Comparison of ENCODE assay signal across 8 cellular contexts in the genomic region with DNA sequence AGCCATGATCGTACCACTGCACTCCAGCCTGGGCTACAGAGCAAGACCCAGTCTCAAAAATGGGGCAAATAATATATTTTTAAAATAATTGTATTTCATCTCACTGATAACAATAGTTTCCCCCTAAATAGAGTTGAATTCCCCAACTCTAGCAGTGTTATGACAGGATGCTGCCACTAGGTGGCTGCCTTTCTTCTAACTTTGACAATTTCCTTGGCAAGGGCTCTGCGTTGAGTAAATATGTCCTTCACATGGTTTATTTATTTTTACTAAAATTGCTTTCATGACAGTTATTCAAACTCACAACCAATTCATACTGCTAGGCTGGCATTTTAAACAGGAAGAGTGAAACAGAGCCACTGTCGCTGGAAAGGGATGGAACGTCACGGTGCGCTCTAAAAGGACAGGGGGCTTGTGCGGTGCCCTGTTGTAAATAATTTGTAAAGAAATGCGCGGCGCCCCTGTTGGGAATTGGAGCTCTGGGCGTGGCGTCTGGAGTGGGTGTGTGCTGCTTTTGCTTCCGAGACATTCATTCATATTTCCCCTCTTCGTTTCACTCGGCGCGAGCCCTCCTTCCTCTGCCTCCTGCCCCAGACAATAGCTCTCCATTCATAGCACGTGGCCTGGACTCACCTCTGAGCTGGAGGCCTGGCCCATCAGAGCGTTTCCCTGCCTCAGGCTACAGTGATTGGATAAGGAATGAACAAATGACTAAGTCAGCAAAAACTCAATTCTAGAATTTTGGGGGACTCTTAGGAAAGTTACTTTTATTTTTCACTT. TPM values are rescaled to one million over a fixed set of nuclear protein-coding genes. Genes with fewer than 3 reads are reported as not detected.
DNase-seq lines count a peak whose midpoint lies in the region; ATAC-seq, FAIRE-seq and TF ChIP-seq lines count a peak whose summit lies in the region.

No MANE protein-coding gene starts in this region.

- peak; percentile 42 for DNase-seq in DMS114 treated with DMSO at 0.1 percent for 48 hours (lab: John Stamatoyannopoulos, UW; ENCODE audit: unreplicated experiment)
- peak; percentile 49 for DNase-seq in HuH-7.5 (ENCODE audit: low spot score)
- peak; percentile 23 to 61 for DNase-seq in SJCRH30
- DNase-seq in astrocyte (ENCODE audit: low read depth), result peak; percentile 46
- DNase-seq in hippocampal formation (lab: John Stamatoyannopoulos, UW), result peak; percentile 23 to 39

- TF ChIP-seq CTCF in astrocyte (IDR thresholded peaks at IDR 0.05; ENCODE audit: insufficient read depth, low read depth, low read length), result peak; percentile 95

- no peaks in the 10 kb centered on the region for H3K36me3 Mint-ChIP-seq in astrocyte (ENCODE audit: low read depth, unreplicated experiment)

- H3K27ac ChIP-seq in SJCRH30 (no peak overlapping the region), astrocyte (ENCODE audit: low read depth, low read length) (no peak overlapping the region), skeletal muscle tissue (ENCODE audit: low read depth, low read length) (no peak overlapping the region)

- H3K9me3 ChIP-seq in SJCRH30 (replicated peaks) (no peaks in the 10 kb centered on the region), astrocyte (ENCODE audit: insufficient read depth, low read depth, low read length) (no peaks in the 10 kb centered on the region), skeletal muscle tissue (ENCODE audit: control insufficient read depth in 3 of 3, low read length in 3 of 3) (no peaks in the 10 kb centered on the region)

- H3K36me3 ChIP-seq in SJCRH30, result no peaks in the 10 kb centered on the region
- H3K36me3 ChIP-seq in astrocyte (ENCODE audit: insufficient read depth, low read length), result no peaks in the 10 kb centered on the region
- H3K36me3 ChIP-seq in skeletal muscle tissue (ENCODE audit: control insufficient read depth in 3 of 3, insufficient read depth in 3 of 3, low read length in 3 of 3), result no peaks in the 10 kb centered on the region

- no peaks in the 10 kb centered on the region for H3K79me2 ChIP-seq in astrocyte (ENCODE audit: insufficient read depth, low read length)

- ATAC-seq in GM21825 (IDR thresholded peaks at IDR 0.05; ENCODE audit: unreplicated experiment), result no peak
- no peak for ATAC-seq in GM21723 (IDR thresholded peaks at IDR 0.05; ENCODE audit: unreplicated experiment)

- peaks cover 4% of the 10 kb centered on the region for H3K27me3 Mint-ChIP-seq in astrocyte (ENCODE audit: low read depth, unreplicated experiment)

- H3K9ac ChIP-seq in astrocyte (ENCODE audit: low read length), result peak overlapping the region; percentile 50
- H3K9ac ChIP-seq in skeletal muscle tissue (ENCODE audit: low read depth in 1 of 3, low read length in 3 of 3), result no peak overlapping the region

- peak overlapping the region; percentile 43 for H3K4me3 ChIP-seq in SJCRH30
- no peak overlapping the region for H3K4me3 ChIP-seq in astrocyte (ENCODE audit: insufficient read depth, low read depth, low read length)
- H3K4me3 ChIP-seq in skeletal muscle tissue (ENCODE audit: low read length in 3 of 3), result peak overlapping the region in 2 of 3 donors; percentile 1 to 31

- H3K27ac Mint-ChIP-seq in astrocyte (ENCODE audit: unreplicated experiment), result peak overlapping the region; percentile 63

- H3K4me1 ChIP-seq in SJCRH30 (no peaks in the 10 kb centered on the region), astrocyte (ENCODE audit: insufficient read depth, low read length) (peaks cover 15% of the 10 kb centered on the region), skeletal muscle tissue (ENCODE audit: control insufficient read depth in 3 of 3, insufficient read depth in 3 of 3, low read length in 3 of 3) (peaks cover 4 to 8% (median 5%) of the 10 kb centered on the region in 3 donors)

- H3K27me3 ChIP-seq in SJCRH30 (no peaks in the 10 kb centered on the region), astrocyte (ENCODE audit: insufficient read depth, low read length) (no peaks in the 10 kb centered on the region), skeletal muscle tissue (ENCODE audit: control insufficient read depth in 3 of 3, insufficient read depth in 3 of 3, low read length in 3 of 3) (no peaks in the 10 kb centered on the region)

- peak; percentile 79 for FAIRE-seq in astrocyte (lab: Jason Lieb, UNC)

- no peaks in the 10 kb centered on the region for H3K9me3 Mint-ChIP-seq in astrocyte (ENCODE audit: unreplicated experiment)

- H3K4me2 ChIP-seq in astrocyte (ENCODE audit: low read length), result peak overlapping the region; percentile 71

- H4K20me1 ChIP-seq in astrocyte (ENCODE audit: insufficient read depth, low read length), result no peaks in the 10 kb centered on the region

- peaks cover 22% of the 10 kb centered on the region for H3K4me1 Mint-ChIP-seq in astrocyte (ENCODE audit: low read depth, unreplicated experiment)

- H2AFZ ChIP-seq in astrocyte (ENCODE audit: low read depth, low read length), result peak overlapping the region; percentile 41

- no peak overlapping the region for H3K4me3 Mint-ChIP-seq in astrocyte (ENCODE audit: unreplicated experiment)

RNA-seq across cellular contexts. Expression of gene PITRM1, which starts 20.5 kb away (rescaled TPM):
- total RNA-seq in SJCRH30 (2014; rRNA removed; shearing (Covaris generic)), result 43.0 and 51.4 TPM in 2 replicates
- total RNA-seq in astrocyte (80.4 and 81.3 TPM in 2 replicates), skeletal muscle tissue (44.9 TPM)
